In genomic region chr4:78645853-78646757, GRCh38 we compare ENCODE assay signal across 8 cellular contexts.
DNase-seq lines count a peak whose midpoint lies in the region; ATAC-seq lines count a peak whose summit lies in the region.

No MANE protein-coding gene starts in this region.

- peak overlapping the region; percentile 82 for H3K27ac ChIP-seq in angular gyrus (ENCODE audit: low read depth, low read length)

- H3K4me3 ChIP-seq in skeletal muscle cell (ENCODE audit: low read depth, low read length): no peak overlapping the region

- ATAC-seq in GM19452 (IDR thresholded peaks at IDR 0.05; ENCODE audit: unreplicated experiment) (no peak), GM21576 (IDR thresholded peaks at IDR 0.05; ENCODE audit: unreplicated experiment) (no peak)

- peak; percentile 93 for DNase-seq in EH (ENCODE audit: low read depth)
- peak; percentile 61 for DNase-seq in HPDE6-E6E7 (ENCODE audit: extremely low spot score)
- DNase-seq in hepatic stellate cell (ENCODE audit: low spot score): peak; percentile 34
- DNase-seq in skeletal muscle cell (ENCODE audit: low read depth): peak; percentile 97
- DNase-seq in NCI-H2227 (lab: John Stamatoyannopoulos, UW; ENCODE audit: unreplicated experiment): no peak
